24 cellular contexts compared by ENCODE assay signal in genomic region chr2:159026170-159026569, GRCh38.
"Had no signal": no experiment of that assay in that cellular context is flagged by ENCODE, and none has a peak within 500 bp of the region (broad histone marks: within the 10 kb centered on the region; RNA-seq: fewer than 3 reads in every experiment).

No MANE protein-coding gene starts in this region.

- H3K4me2 ChIP-seq: hepatocyte had no signal

- H3K36me3 ChIP-seq: adrenal gland, ascending aorta, brain microvascular endothelial cell, prostate gland, spleen, upper lobe of right lung, WERI-Rb-1 had no signal

- H3K27ac ChIP-seq: adrenal gland, ascending aorta, brain microvascular endothelial cell, epithelial cell of prostate, foreskin keratinocyte, hepatocyte, prostate gland, spleen, upper lobe of right lung, WERI-Rb-1 had no signal

- H3K9me3 ChIP-seq: adrenal gland, ascending aorta, prostate gland, spleen, upper lobe of right lung had no signal

- H2AFZ ChIP-seq: hepatocyte had no signal

- H3K27me3 ChIP-seq: adrenal gland, ascending aorta, brain microvascular endothelial cell, foreskin keratinocyte, hepatocyte, spleen, upper lobe of right lung had no signal

- ATAC-seq: activated CD8-positive, alpha-beta T cell treated with anti-CD3 and anti-CD28 coated beads, Interleukin-2, amount 10 ng/mL, durations not matched to agents 7 days and 5 days; activated T-helper 17 cell treated with anti-CD3 and anti-CD28 coated beads, Interleukin-2, amount 50 U/mL, for 72 hours; foreskin keratinocyte; left lobe of liver; natural killer cell; upper lobe of right lung had no signal

- H3K4me3 ChIP-seq: adrenal gland, ascending aorta, hepatocyte, prostate gland, spleen, upper lobe of right lung had no signal

- H3K4me1 ChIP-seq: prostate gland had no signal

- DNase-seq: activated CD4-positive, alpha-beta T cell treated with anti-CD3 and anti-CD28 coated beads for 1 hour; activated CD4-positive, alpha-beta T cell treated with anti-CD3 and anti-CD28 coated beads, Interleukin-2, amount 50 U/mL, for 1 hour; activated CD8-positive, alpha-beta T cell treated with anti-CD3 and anti-CD28 coated beads, Interleukin-2, amount 10 ng/mL, durations not matched to agents 7 days and 5 days; activated naive CD4-positive, alpha-beta T cell; activated T-cell treated with anti-CD3 and anti-CD28 coated beads, Interleukin-2, amount 50 U/mL, for 1 hour; adrenal gland; brain microvascular endothelial cell; central memory CD4-positive, alpha-beta T cell; endodermal cell; foreskin keratinocyte; immature natural killer cell; midbrain; natural killer cell; spleen; stimulated activated CD4-positive, alpha-beta T cell treated with anti-CD3 and anti-CD28 coated beads, Interleukin-4, amount 100 ng/mL, for 1 hour; stimulated activated naive CD4-positive, alpha-beta T cell; upper lobe of right lung; WERI-Rb-1 had no signal
